Comparison of ENCODE assay signal across 8 cellular contexts in genomic region chr10:89206402-89207180, GRCh38. TPM values are rescaled to one million over a fixed set of nuclear protein-coding genes. Genes with fewer than 3 reads are reported as not detected.
A peak's percentile ranks its signal among the peaks of the same experiment; 100 is the strongest.
DNase-seq lines count a peak whose midpoint lies in the region; ATAC-seq and TF ChIP-seq lines count a peak whose summit lies in the region.

No MANE protein-coding gene starts in this region.

- H3K4me1 ChIP-seq in breast epithelium (no peaks in the 10 kb centered on the region), endodermal cell (ENCODE audit: control insufficient read depth, insufficient read depth, low read length) (no peaks in the 10 kb centered on the region), muscle layer of colon (ENCODE audit: insufficient read depth, low read length) (peaks cover 14% of the 10 kb centered on the region)

- H3K9me3 ChIP-seq in breast epithelium: no peaks in the 10 kb centered on the region
- no peaks in the 10 kb centered on the region for H3K9me3 ChIP-seq in endodermal cell (ENCODE audit: control insufficient read depth, low read length)
- no peaks in the 10 kb centered on the region for H3K9me3 ChIP-seq in muscle layer of colon (ENCODE audit: low read length)

- no peak overlapping the region for H3K9ac ChIP-seq in endodermal cell (ENCODE audit: extremely low read depth, low read length, poor library complexity, severe bottlenecking)
- H3K9ac ChIP-seq in muscle layer of colon (ENCODE audit: low read length): no peak overlapping the region

- H3K4me3 ChIP-seq in breast epithelium: peak overlapping the region; percentile 50 to 74 (median 60)
- H3K4me3 ChIP-seq in endodermal cell (ENCODE audit: low read length): peak overlapping the region; percentile 76
- peak overlapping the region; percentile 60 to 91 for H3K4me3 ChIP-seq in muscle layer of colon (ENCODE audit: low read depth in 1 of 2, low read length in 2 of 2)

- H3K4me3 Mint-ChIP-seq in MCF 10A (ENCODE audit: unreplicated experiment) (no peak overlapping the region), endodermal cell (peak overlapping the region; percentile 44), type B pancreatic cell (peak overlapping the region; percentile 87)

- ATAC-seq in GM21390 (IDR thresholded peaks at IDR 0.05; ENCODE audit: unreplicated experiment): no peak

- BruUV-seq in MCF 10A (replicated peaks; lab: Mats Ljungman, UMichigan): no TSS peak

- POLR2A ChIA-PET in MCF 10A (lab: Yijun Ruan, JAX): interaction anchor here (1.0 to 1.1 kb wide), 2 partner anchors 43 to 164 kb away, joined by 3 to 4 read pairs; no protein-coding TSS in a partner anchor

- TF ChIP-seq POLR2A in breast epithelium (IDR thresholded peaks at IDR 0.05): no peak

- CTCF ChIA-PET in MCF 10A (lab: Yijun Ruan, JAX): interaction anchor here (0.6 to 4.4 kb wide), 8 partner anchors 9 to 282 kb away, joined by 3 to 31 read pairs (median 4); no protein-coding TSS in a partner anchor

- H3K36me3 Mint-ChIP-seq in MCF 10A (ENCODE audit: insufficient read depth, unreplicated experiment) (no peaks in the 10 kb centered on the region), endodermal cell (ENCODE audit: low read depth) (no peaks in the 10 kb centered on the region), type B pancreatic cell (no peaks in the 10 kb centered on the region)

- H3K9me3 Mint-ChIP-seq in MCF 10A (ENCODE audit: unreplicated experiment) (no peaks in the 10 kb centered on the region), endodermal cell (no peaks in the 10 kb centered on the region), type B pancreatic cell (no peaks in the 10 kb centered on the region)

- no peak for TF ChIP-seq CTCF in breast epithelium (IDR thresholded peaks at IDR 0.05)
- no peak for TF ChIP-seq CTCF in MCF 10A (IDR thresholded peaks at IDR 0.05; ENCODE audit: unreplicated experiment)
- no peak for TF ChIP-seq CTCF in endodermal cell (conservative IDR thresholded peaks at IDR 0.05)
- TF ChIP-seq CTCF in type B pancreatic cell (conservative IDR thresholded peaks at IDR 0.05): no peak

- WGBS in endodermal cell (ENCODE audit: insufficient coverage in 1 of 2, insufficient read length in 1 of 2), 2 experiments: 10 to 11% methylated on average over 28 to 42 of the region's 42 CpGs

- H3K27me3 Mint-ChIP-seq in MCF 10A (ENCODE audit: insufficient read depth, unreplicated experiment): no peaks in the 10 kb centered on the region
- H3K27me3 Mint-ChIP-seq in endodermal cell (ENCODE audit: insufficient read depth): peaks cover 37% of the 10 kb centered on the region
- H3K27me3 Mint-ChIP-seq in type B pancreatic cell: peaks cover 37% of the 10 kb centered on the region

- H3K27ac Mint-ChIP-seq in MCF 10A (ENCODE audit: low read depth, unreplicated experiment): no peak overlapping the region
- H3K27ac Mint-ChIP-seq in endodermal cell: no peak overlapping the region
- peak overlapping the region; percentile 57 for H3K27ac Mint-ChIP-seq in type B pancreatic cell

- no peaks in the 10 kb centered on the region for H3K36me3 ChIP-seq in breast epithelium
- H3K36me3 ChIP-seq in endodermal cell (ENCODE audit: control insufficient read depth, insufficient read depth, low read length): no peaks in the 10 kb centered on the region
- no peaks in the 10 kb centered on the region for H3K36me3 ChIP-seq in muscle layer of colon (ENCODE audit: insufficient read depth, low read length)

- intact Hi-C loops in breast epithelium (cut with DNase I; ENCODE audit: low total_unique reads): no loop called here
- intact Hi-C loops in MCF 10A (cut with micrococcal nuclease): no loop called here

- peaks cover 0 to 10% of the 10 kb centered on the region in 2 donors for H3K27me3 ChIP-seq in breast epithelium
- H3K27me3 ChIP-seq in endodermal cell (ENCODE audit: control insufficient read depth, insufficient read depth, low read length, poor library complexity, severe bottlenecking): peaks cover 100% of the 10 kb centered on the region
- peaks cover 19 to 20% of the 10 kb centered on the region in 2 donors for H3K27me3 ChIP-seq in muscle layer of colon (ENCODE audit: control insufficient read depth in 1 of 2, insufficient read depth in 2 of 2, low read length in 2 of 2)

- peak; percentile 23 to 51 for DNase-seq in breast epithelium (ENCODE audit: low spot score in 2 of 2)
- DNase-seq in MCF 10A (ENCODE audit: unreplicated experiment): no peak
- DNase-seq in activated CD4-positive, CD25-positive, alpha-beta regulatory T cell treated with anti-CD3 and anti-CD28 coated beads, Interleukin-2, amount 50 U/mL, for 72 hours: peak; percentile 38
- no peak for DNase-seq in endodermal cell
- no peak for DNase-seq in type B pancreatic cell (ENCODE audit: extremely low spot score, unreplicated experiment)
- DNase-seq in G401 (ENCODE audit: low spot score): no peak

- peak overlapping the region; percentile 75 to 92 for H3K27ac ChIP-seq in breast epithelium
- H3K27ac ChIP-seq in endodermal cell (ENCODE audit: low read depth, low read length): no peak overlapping the region
- H3K27ac ChIP-seq in muscle layer of colon (ENCODE audit: low read depth, low read length): peak overlapping the region; percentile 41

- in situ Hi-C loops in G401 (cut with HindIII; ENCODE audit: low sequenced_read_pairs): no loop called here

- peaks cover 6% of the 10 kb centered on the region for H3K4me1 Mint-ChIP-seq in MCF 10A (ENCODE audit: insufficient read depth, unreplicated experiment)
- H3K4me1 Mint-ChIP-seq in endodermal cell: peaks cover 8% of the 10 kb centered on the region
- peaks cover 8% of the 10 kb centered on the region for H3K4me1 Mint-ChIP-seq in type B pancreatic cell (ENCODE audit: unreplicated experiment)

RNA-seq across cellular contexts. Expression of gene CH25H, which starts 0.5 kb away (rescaled TPM):
- 1 to 10 TPM in 2 of 3 donors, under 1 TPM in 1; 0.16 to 6.0 (median 2.0) TPM for total RNA-seq in breast epithelium
- not detected in 2 replicates for total RNA-seq in MCF 10A (2022)
- total RNA-seq in endodermal cell: not detected
- not detected for polyA plus RNA-seq in endodermal cell (2013, experiment 1 of 2)
- not detected for polyA plus RNA-seq in endodermal cell (2013, experiment 2 of 2)
- total RNA-seq in type B pancreatic cell (ENCODE audit: low replicate concordance): 0.43 and 0.70 TPM in 2 replicates
- total RNA-seq in G401 (2014; rRNA removed; shearing (Covaris generic)): not detected in 2 replicates

RNA-seq across cellular contexts. Expression of gene LIPA, which starts 45.0 kb away (rescaled TPM):
- total RNA-seq in breast epithelium (10 to 100 TPM; 44.9 to 90.7 (median 67.2) TPM), MCF 10A (2022) (18.5 and 22.3 TPM in 2 replicates), endodermal cell (10 to 100 TPM; 17.7 to 18.4 TPM), type B pancreatic cell (ENCODE audit: low replicate concordance) (26.9 and 46.4 TPM in 2 replicates)
- polyA plus RNA-seq in endodermal cell (2013, experiment 1 of 2): 39.5 TPM
- polyA plus RNA-seq in endodermal cell (2013, experiment 2 of 2): 33.0 TPM
- 23.0 and 32.1 TPM in 2 replicates for total RNA-seq in G401 (2014; rRNA removed; shearing (Covaris generic))

Comparison
In these comparisons a context has a peak if more than half of its experiments do, and no peak if none do; other contexts are left out.
1. DNase-seq: peak in breast epithelium (2 of 2) and activated CD4-positive, CD25-positive, alpha-beta regulatory T cell treated with anti-CD3 and anti-CD28 coated beads, Interleukin-2, amount 50 U/mL, for 72 hours (single experiment); none in MCF 10A (single experiment), endodermal cell (single experiment), type B pancreatic cell (single experiment) and G401 (single experiment).
2. Peak in every context shown above with its lines, with median percentiles within 50 percentile points of each other: H3K4me3 ChIP-seq.